ENCODE assay signal across 16 cellular contexts in genomic region chr4:122784261-122784660, GRCh38. TPM values are rescaled to one million over a fixed set of nuclear protein-coding genes. Genes with fewer than 3 reads are reported as not detected.
A peak's percentile ranks its signal among the peaks of the same experiment; 100 is the strongest.
DNase-seq lines count a peak whose midpoint lies in the region; ATAC-seq and TF ChIP-seq lines count a peak whose summit lies in the region.
"Had no signal": no experiment of that assay in that cellular context is flagged by ENCODE, and none has a peak within 500 bp of the region (broad histone marks: within the 10 kb centered on the region; RNA-seq: fewer than 3 reads in every experiment).

No MANE protein-coding gene starts in this region.

- no peak for ATAC-seq in activated T-cell treated with anti-CD3 and anti-CD28 coated beads, Interleukin-2, amount 50 U/mL, for 72 hours (replicated peaks in 1 of 2)
- no peak for ATAC-seq in stimulated activated naive B cell treated with anti-CD40 and anti-IgM and Interleukin-4, amounts not matched to agents 10 μg/mL and 1 μg/mL and 100 μg/mL, for 72 hours (replicated peaks)

- H3K36me3 Mint-ChIP-seq in activated T-cell treated with anti-CD3 and anti-CD28 coated beads, Interleukin-2, amount 50 U/mL, for 72 hours (ENCODE audit: insufficient read depth in 2 of 2), result peaks cover 2 to 4% of the 10 kb centered on the region in 2 donors
- H3K36me3 Mint-ChIP-seq in activated T-cell treated with anti-CD3 and anti-CD28 coated beads, Interleukin-2, amount 50 U/mL, for 24 hours (ENCODE audit: low read depth), result no peaks in the 10 kb centered on the region
- no peaks in the 10 kb centered on the region for H3K36me3 Mint-ChIP-seq in stimulated activated naive B cell treated with anti-CD40 and anti-IgM and Interleukin-4, amounts not matched to agents 10 μg/mL and 1 μg/mL and 100 μg/mL, for 72 hours
- H3K36me3 Mint-ChIP-seq: activated naive CD4-positive, alpha-beta T cell treated with anti-CD3 and anti-CD28 coated beads, Interleukin-2, amount 10 ng/mL, durations not matched to agents 7 days and 5 days had no signal

- H3K4me1 Mint-ChIP-seq in activated T-cell treated with anti-CD3 and anti-CD28 coated beads, Interleukin-2, amount 50 U/mL, for 72 hours (ENCODE audit: low read depth), result peaks cover 24% of the 10 kb centered on the region
- H3K4me1 Mint-ChIP-seq in activated T-cell treated with anti-CD3 and anti-CD28 coated beads, Interleukin-2, amount 50 U/mL, for 24 hours (ENCODE audit: low read depth), result peaks cover 18% of the 10 kb centered on the region
- H3K4me1 Mint-ChIP-seq in stimulated activated naive B cell treated with anti-CD40 and anti-IgM and Interleukin-4, amounts not matched to agents 10 μg/mL and 1 μg/mL and 100 μg/mL, for 72 hours, result peaks cover 7 to 15% of the 10 kb centered on the region in 2 donors

- H3K4me3 ChIP-seq in adipocyte (ENCODE audit: low read length) (peak overlapping the region; percentile 31), iPS DF 6.9 (ENCODE audit: low read length) (no peak overlapping the region), smooth muscle cell (no peak overlapping the region)
- H3K4me3 ChIP-seq: MG63 had no signal

- peak overlapping the region; percentile 81 for H3K27ac Mint-ChIP-seq in activated T-cell treated with anti-CD3 and anti-CD28 coated beads, Interleukin-2, amount 50 U/mL, for 72 hours
- no peak overlapping the region for H3K27ac Mint-ChIP-seq in activated T-cell treated with anti-CD3 and anti-CD28 coated beads, Interleukin-2, amount 50 U/mL, for 24 hours
- H3K27ac Mint-ChIP-seq in stimulated activated naive B cell treated with anti-CD40 and anti-IgM and Interleukin-4, amounts not matched to agents 10 μg/mL and 1 μg/mL and 100 μg/mL, for 72 hours, result no peak overlapping the region
- H3K27ac Mint-ChIP-seq: memory B cell had no signal

- H3K79me2 ChIP-seq in smooth muscle cell (ENCODE audit: low read depth), result no peaks in the 10 kb centered on the region

- no peaks in the 10 kb centered on the region for H3K36me3 ChIP-seq in adipocyte (ENCODE audit: control insufficient read depth, insufficient read depth, low read length, severe bottlenecking)
- H3K36me3 ChIP-seq in iPS DF 6.9 (ENCODE audit: control insufficient read depth, insufficient read depth, low read length), result no peaks in the 10 kb centered on the region
- no peaks in the 10 kb centered on the region for H3K36me3 ChIP-seq in smooth muscle cell (ENCODE audit: low read depth)
- H3K36me3 ChIP-seq: MG63, neutrophil, right lobe of liver had no signal

- H4K20me1 ChIP-seq in smooth muscle cell (ENCODE audit: low read depth), result no peaks in the 10 kb centered on the region

- H2AFZ ChIP-seq in smooth muscle cell (ENCODE audit: low read depth), result peak overlapping the region; percentile 34

- H3K27me3 Mint-ChIP-seq in activated T-cell treated with anti-CD3 and anti-CD28 coated beads, Interleukin-2, amount 50 U/mL, for 72 hours (ENCODE audit: low read depth), result peaks cover 36% of the 10 kb centered on the region
- peaks cover 18% of the 10 kb centered on the region for H3K27me3 Mint-ChIP-seq in activated T-cell treated with anti-CD3 and anti-CD28 coated beads, Interleukin-2, amount 50 U/mL, for 24 hours
- H3K27me3 Mint-ChIP-seq in stimulated activated naive B cell treated with anti-CD40 and anti-IgM and Interleukin-4, amounts not matched to agents 10 μg/mL and 1 μg/mL and 100 μg/mL, for 72 hours, result peaks cover 22 to 25% of the 10 kb centered on the region in 2 donors

- H3K4me3 Mint-ChIP-seq in activated T-cell treated with anti-CD3 and anti-CD28 coated beads, Interleukin-2, amount 50 U/mL, for 72 hours, result no peak overlapping the region
- no peak overlapping the region for H3K4me3 Mint-ChIP-seq in activated T-cell treated with anti-CD3 and anti-CD28 coated beads, Interleukin-2, amount 50 U/mL, for 24 hours
- H3K4me3 Mint-ChIP-seq in stimulated activated naive B cell treated with anti-CD40 and anti-IgM and Interleukin-4, amounts not matched to agents 10 μg/mL and 1 μg/mL and 100 μg/mL, for 72 hours, result no peak overlapping the region
- H3K4me3 Mint-ChIP-seq: activated naive CD4-positive, alpha-beta T cell treated with anti-CD3 and anti-CD28 coated beads, Interleukin-2, amount 10 ng/mL, durations not matched to agents 7 days and 5 days; memory B cell had no signal

- no peaks in the 10 kb centered on the region for H3K9me3 ChIP-seq in adipocyte (ENCODE audit: control insufficient read depth, low read length)
- no peaks in the 10 kb centered on the region for H3K9me3 ChIP-seq in iPS DF 6.9 (ENCODE audit: control insufficient read depth, insufficient read depth, low read length)
- H3K9me3 ChIP-seq in smooth muscle cell (replicated peaks; ENCODE audit: low read depth), result no peaks in the 10 kb centered on the region
- H3K9me3 ChIP-seq: neutrophil, right lobe of liver had no signal

- H3K27me3 ChIP-seq in adipocyte (replicated peaks; ENCODE audit: control insufficient read depth, insufficient read depth, low read length) (no peaks in the 10 kb centered on the region), iPS DF 6.9 (ENCODE audit: control insufficient read depth, insufficient read depth, low read length) (no peaks in the 10 kb centered on the region), smooth muscle cell (ENCODE audit: low read depth) (no peaks in the 10 kb centered on the region)
- H3K27me3 ChIP-seq: MG63, neutrophil, right lobe of liver had no signal

- TF ChIP-seq CTCF in smooth muscle cell (IDR thresholded peaks at IDR 0.05; ENCODE audit: borderline replicate concordance, insufficient read depth, poor library complexity, severe bottlenecking), result no peak

- WGBS in iPS DF 6.9 (ENCODE audit: insufficient coverage, insufficient read length), result no CpG with 5 or more reads among the region's 1 CpG
- 11% methylated on average over 1 of the region's 1 CpG for WGBS in smooth muscle cell (ENCODE audit: low lambda C conversion rate)

- H3K9ac ChIP-seq in adipocyte (ENCODE audit: low read length) (peak overlapping the region; percentile 77), smooth muscle cell (ENCODE audit: low read depth) (peak overlapping the region; percentile 22)

- H3K27ac ChIP-seq in iPS DF 6.9 (ENCODE audit: low read length) (peak overlapping the region; percentile 25), smooth muscle cell (ENCODE audit: low read depth) (peak overlapping the region; percentile 57)
- H3K27ac ChIP-seq: neutrophil had no signal

- H3F3A ChIP-seq in smooth muscle cell (ENCODE audit: low read depth), result no peaks in the 10 kb centered on the region

- H3K4me1 ChIP-seq in adipocyte (ENCODE audit: control insufficient read depth, insufficient read depth, low read length), result peaks cover 35% of the 10 kb centered on the region
- no peaks in the 10 kb centered on the region; the same call in 1 of the 2 replicates for H3K4me1 ChIP-seq in iPS DF 6.9 (ENCODE audit: control insufficient read depth, insufficient read depth, low read length)
- peaks cover 13% of the 10 kb centered on the region for H3K4me1 ChIP-seq in smooth muscle cell (ENCODE audit: low read depth)

- DNase-seq in activated T-cell treated with anti-CD3 and anti-CD28 coated beads, Interleukin-2, amount 50 U/mL, for 72 hours, result no peak
- DNase-seq in activated T-cell treated with anti-CD3 and anti-CD28 coated beads, Interleukin-2, amount 50 U/mL, for 24 hours, result no peak
- no peak for DNase-seq in adipocyte (ENCODE audit: low read depth)
- no peak for DNase-seq in iPS DF 6.9 (ENCODE audit: low read depth, low spot score)
- DNase-seq in smooth muscle cell (lab: John Stamatoyannopoulos, UW; ENCODE audit: unreplicated experiment), result no peak
- no peak for DNase-seq in NCI-H510A (lab: John Stamatoyannopoulos, UW)
- DNase-seq in stimulated activated naive B cell treated with anti-CD40 and anti-IgM and Interleukin-4, amounts not matched to agents 10 μg/mL and 1 μg/mL and 100 μg/mL, for 72 hours, result no peak
- DNase-seq in NCI-H1092 (lab: John Stamatoyannopoulos, UW), result no peak
- DNase-seq: activated CD4-positive, alpha-beta T cell treated with anti-CD3 and anti-CD28 coated beads for 1 hour; activated naive CD4-positive, alpha-beta T cell treated with anti-CD3 and anti-CD28 coated beads, Interleukin-2, amount 10 ng/mL, durations not matched to agents 7 days and 5 days; stimulated activated CD4-positive, alpha-beta T cell treated with anti-CD3 and anti-CD28 coated beads, Interleukin-2, amount 100 ng/mL, for 48 hours had no signal

- H3K9me3 Mint-ChIP-seq in activated T-cell treated with anti-CD3 and anti-CD28 coated beads, Interleukin-2, amount 50 U/mL, for 72 hours, result peaks cover 0 to 10% of the 10 kb centered on the region in 2 donors
- no peaks in the 10 kb centered on the region for H3K9me3 Mint-ChIP-seq in activated T-cell treated with anti-CD3 and anti-CD28 coated beads, Interleukin-2, amount 50 U/mL, for 24 hours
- peaks cover 1 to 4% of the 10 kb centered on the region in 2 donors for H3K9me3 Mint-ChIP-seq in stimulated activated naive B cell treated with anti-CD40 and anti-IgM and Interleukin-4, amounts not matched to agents 10 μg/mL and 1 μg/mL and 100 μg/mL, for 72 hours

- no peak overlapping the region for H3K4me2 ChIP-seq in smooth muscle cell

RNA-seq across cellular contexts. Expression of gene FGF2, which starts 42.4 kb away (rescaled TPM):
- total RNA-seq in activated T-cell treated with anti-CD3 and anti-CD28 coated beads, Interleukin-2, amount 50 U/mL, for 72 hours, result 1 to 10 TPM; 2.7 to 4.8 TPM
- total RNA-seq in smooth muscle cell, result 17.7 and 18.9 TPM in 2 replicates
- 9.4 and 11.8 TPM in 2 replicates for polyA plus RNA-seq in smooth muscle cell
- total RNA-seq: HT-29 had no signal

RNA-seq across cellular contexts. Expression of gene BBS12, which starts 51.8 kb away (rescaled TPM):
- total RNA-seq in activated T-cell treated with anti-CD3 and anti-CD28 coated beads, Interleukin-2, amount 50 U/mL, for 72 hours, result 1 to 10 TPM; 3.0 to 4.4 TPM
- 3.0 and 3.6 TPM in 2 replicates for total RNA-seq in smooth muscle cell
- 2.7 and 3.7 TPM in 2 replicates for polyA plus RNA-seq in smooth muscle cell
